8 cellular contexts compared by ENCODE assay signal in the genomic region with DNA sequence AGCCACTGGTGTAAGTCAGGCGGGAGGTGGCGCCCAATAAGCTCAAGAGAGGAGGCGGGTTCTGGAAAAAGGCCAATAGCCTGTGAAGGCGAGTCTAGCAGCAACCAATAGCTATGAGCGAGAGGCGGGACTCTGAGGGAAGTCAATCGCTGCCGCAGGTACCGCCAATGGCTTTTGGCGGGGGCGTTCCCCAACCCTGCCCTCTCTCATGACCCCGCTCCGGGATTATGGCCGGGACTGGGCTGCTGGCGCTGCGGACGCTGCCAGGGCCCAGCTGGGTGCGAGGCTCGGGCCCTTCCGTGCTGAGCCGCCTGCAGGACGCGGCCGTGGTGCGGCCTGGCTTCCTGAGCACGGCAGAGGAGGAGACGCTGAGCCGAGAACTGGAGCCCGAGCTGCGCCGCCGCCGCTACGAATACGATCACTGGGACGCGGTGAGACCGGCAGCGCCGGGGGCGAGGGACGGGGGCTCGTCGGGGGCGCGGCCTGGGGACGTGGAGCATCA. TPM values are rescaled to one million over a fixed set of nuclear protein-coding genes. Genes with fewer than 3 reads are reported as not detected.
DNase-seq lines count a peak whose midpoint lies in the region; ATAC-seq and FAIRE-seq lines count a peak whose summit lies in the region.

A gene with protein sequence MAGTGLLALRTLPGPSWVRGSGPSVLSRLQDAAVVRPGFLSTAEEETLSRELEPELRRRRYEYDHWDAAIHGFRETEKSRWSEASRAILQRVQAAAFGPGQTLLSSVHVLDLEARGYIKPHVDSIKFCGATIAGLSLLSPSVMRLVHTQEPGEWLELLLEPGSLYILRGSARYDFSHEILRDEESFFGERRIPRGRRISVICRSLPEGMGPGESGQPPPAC (plus strand): TSS at position 201 of the 502 bp plus-strand sequence. CDS start 27 bp downstream, at position 228.

- in situ Hi-C loops in endometrial microvascular endothelial cells (cut with HindIII; ENCODE audit: inconsistent ontology term, low pct_unique_long_range_greater_than_20kb, low sequenced_read_pairs), result no loop called here

- peak within 1 kb of the TSS; percentile 99 for H3K56ac ChIP-seq in mesendoderm (ENCODE audit: low read length)

- DNase-seq in COLO668 (lab: John Stamatoyannopoulos, UW; ENCODE audit: unreplicated experiment), result peak; percentile 98
- DNase-seq in HTR-8/SVneo (ENCODE audit: insufficient read length, low spot score), result peak; percentile 98
- DNase-seq in NOMO-1 treated with dmso at 0.1 percent for 144 hours (lab: John Stamatoyannopoulos, UW; ENCODE audit: unreplicated experiment), result peak; percentile 99
- peak; percentile 91 for DNase-seq in activated CD8-positive, alpha-beta memory T cell treated with anti-CD3 and anti-CD28 coated beads, Interleukin-2, amount 50 U/mL, for 4 hours
- DNase-seq in mesendoderm, result peak; percentile 100
- peak; percentile 85 for DNase-seq in stimulated activated CD8-positive, alpha-beta memory T cell treated with anti-CD3 and anti-CD28 coated beads, Interleukin-12 subunit alpha, Interleukin-12 subunit beta, amount 100 ng/mL, for 4 hours (ENCODE audit: low read depth)

- no peak within 1 kb of the TSS for H4K8ac ChIP-seq in mesendoderm (ENCODE audit: low read depth, low read length)

- WGBS in mesendoderm (ENCODE audit: extremely low coverage, insufficient coverage, low lambda C conversion rate), result no CpG with 5 or more reads among the region's 47 CpGs

- no peak within 1 kb of the TSS for H3K23ac ChIP-seq in mesendoderm (ENCODE audit: low read length)

- peak within 1 kb of the TSS; percentile 98 for H3K9ac ChIP-seq in mesendoderm (ENCODE audit: low read length)

- peak within 1 kb of the TSS; percentile 95 for H3K4me3 ChIP-seq in mesendoderm (ENCODE audit: low read length)

- no peaks in the 10 kb centered on the region for H3K79me2 ChIP-seq in mesendoderm (ENCODE audit: control insufficient read depth, insufficient read depth, low read length)

- no peak for FAIRE-seq in HTR-8/SVneo (lab: Jason Lieb, UNC)

- no peak within 1 kb of the TSS for H2AK5ac ChIP-seq in mesendoderm (ENCODE audit: low read length)

- H3K27ac ChIP-seq in mesendoderm (ENCODE audit: low read depth, low read length), result peak within 1 kb of the TSS; percentile 91

- H3K79me1 ChIP-seq in mesendoderm (ENCODE audit: low read length), result no peaks in the 10 kb centered on the region

- H3K27me3 ChIP-seq in mesendoderm (ENCODE audit: insufficient read depth, low read length, poor library complexity), result no peaks in the 10 kb centered on the region

- H3K4ac ChIP-seq in mesendoderm (ENCODE audit: low read depth, low read length), result no peak within 1 kb of the TSS

- H4K5ac ChIP-seq in mesendoderm (ENCODE audit: low read length), result no peak within 1 kb of the TSS

- H2BK5ac ChIP-seq in mesendoderm (ENCODE audit: low read length), result peak within 1 kb of the TSS; percentile 91

- peak within 1 kb of the TSS; percentile 25 for H3K18ac ChIP-seq in mesendoderm (ENCODE audit: low read length)

- H2BK15ac ChIP-seq in mesendoderm (replicated peaks; ENCODE audit: low read depth), result no peak within 1 kb of the TSS

- no peak within 1 kb of the TSS for H2BK120ac ChIP-seq in mesendoderm (ENCODE audit: low read depth, low read length)

- H3K4me2 ChIP-seq in mesendoderm (ENCODE audit: low read length), result peak within 1 kb of the TSS; percentile 75

- peaks cover 4% of the 10 kb centered on the region for H3K4me1 ChIP-seq in mesendoderm (ENCODE audit: control insufficient read depth, low read depth, low read length)

- no peaks in the 10 kb centered on the region for H3K36me3 ChIP-seq in mesendoderm (ENCODE audit: control insufficient read depth, insufficient read depth, low read length)

- ATAC-seq in GM21381 (IDR thresholded peaks at IDR 0.05; ENCODE audit: unreplicated experiment), result peak; percentile 71

RNA-seq across cellular contexts. Expression of the gene that starts here (rescaled TPM):
- total RNA-seq in endometrial microvascular endothelial cells (ENCODE audit: inconsistent ontology term), result 43.9 TPM
- 30.2 TPM for polyA plus RNA-seq in mesendoderm (2013, experiment 1 of 2)
- 31.0 TPM for polyA plus RNA-seq in mesendoderm (2013, experiment 2 of 2)

Comparison
In these comparisons a context has a peak if more than half of its experiments do, and no peak if none do; other contexts are left out.
1. Peak in every context shown above with its lines: DNase-seq, ATAC-seq, H3K4me3 ChIP-seq and H3K27ac ChIP-seq.